In genomic region chr11:57751676-57752253, GRCh38 we compare ENCODE assay signal across 8 cellular contexts. TPM values are rescaled to one million over a fixed set of nuclear protein-coding genes. Genes with fewer than 3 reads are reported as not detected.
DNase-seq lines count a peak whose midpoint lies in the region; ATAC-seq, FAIRE-seq and TF ChIP-seq lines count a peak whose summit lies in the region.

A gene with protein sequence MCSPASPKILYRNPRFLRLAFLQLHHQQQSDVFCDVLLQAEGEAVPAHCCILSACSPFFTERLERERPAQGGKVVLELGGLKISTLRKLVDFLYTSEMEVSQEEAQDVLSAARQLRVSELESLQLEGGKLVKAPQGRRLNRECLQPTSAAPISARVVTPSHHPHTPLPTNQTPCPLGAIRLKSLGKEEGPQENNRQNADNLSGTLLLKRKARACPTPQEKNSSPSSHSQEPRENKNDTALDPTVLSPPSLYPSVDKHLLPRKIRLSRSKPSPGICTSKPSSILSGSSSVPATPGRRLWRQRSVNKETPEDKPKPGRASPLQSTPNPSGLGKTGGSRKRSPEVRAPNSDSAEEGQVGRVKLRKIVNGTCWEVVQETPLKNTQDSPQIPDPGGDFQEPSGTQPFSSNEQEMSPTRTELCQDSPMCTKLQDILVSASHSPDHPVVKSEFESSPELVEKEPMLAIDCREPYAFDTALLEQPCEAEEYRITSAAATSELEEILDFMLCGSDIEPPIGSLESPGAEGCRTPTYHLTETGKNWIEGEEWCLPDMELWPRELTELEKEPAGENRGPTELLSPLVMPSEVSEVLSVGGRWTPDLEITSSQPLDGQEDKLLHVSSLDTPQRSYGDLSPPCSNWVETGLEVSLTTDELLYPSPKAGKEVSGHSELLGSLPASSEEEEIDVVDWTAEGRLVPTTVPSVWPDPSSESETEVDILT (minus strand): TSS chr11:57751819. CDS start chr11:57751188, 631 bp downstream.

- H3K36me3 ChIP-seq in smooth muscle cell (ENCODE audit: low read depth): no peaks in the 10 kb centered on the region
- H3K36me3 ChIP-seq in ascending aorta: no peaks in the 10 kb centered on the region

- no peak within 1 kb of the TSS for H3K9ac ChIP-seq in smooth muscle cell (ENCODE audit: low read depth)

- H4K20me1 ChIP-seq in smooth muscle cell (ENCODE audit: low read depth): no peaks in the 10 kb centered on the region

- H3K27me3 ChIP-seq in smooth muscle cell (ENCODE audit: low read depth) (no peaks in the 10 kb centered on the region), ascending aorta (no peaks in the 10 kb centered on the region)

- TF ChIP-seq RAD21 in Ishikawa (IDR thresholded peaks at IDR 0.05; ENCODE audit: low read depth): peak; percentile 49

- peaks cover 9% of the 10 kb centered on the region for H3F3A ChIP-seq in smooth muscle cell (ENCODE audit: low read depth)

- peak; percentile 86 for TF ChIP-seq CTCF in VCaP (conservative IDR thresholded peaks at IDR 0.05)
- peak; percentile 56 for TF ChIP-seq CTCF in smooth muscle cell (IDR thresholded peaks at IDR 0.05; ENCODE audit: borderline replicate concordance, insufficient read depth, poor library complexity, severe bottlenecking)
- TF ChIP-seq CTCF in ascending aorta (IDR thresholded peaks at IDR 0.05): peak in 1 of 3 experiments; percentile 30

- FAIRE-seq in G401.6 (lab: Jason Lieb, UNC): peak; percentile 56

- no peak within 1 kb of the TSS for H3K4me2 ChIP-seq in smooth muscle cell

- WGBS in smooth muscle cell (ENCODE audit: low lambda C conversion rate): 51% methylated on average over 10 of the region's 10 CpGs

- H2AFZ ChIP-seq in smooth muscle cell (ENCODE audit: low read depth): no peak within 1 kb of the TSS

- peak within 1 kb of the TSS; percentile 68 for H3K27ac ChIP-seq in VCaP
- H3K27ac ChIP-seq in smooth muscle cell (ENCODE audit: low read depth): no peak within 1 kb of the TSS
- H3K27ac ChIP-seq in ascending aorta: no peak within 1 kb of the TSS

- DNase-seq in Right ventricle myocardium superior (no peak), smooth muscle cell (lab: John Stamatoyannopoulos, UW; ENCODE audit: unreplicated experiment) (no peak), ascending aorta (ENCODE audit: low spot score in 2 of 2) (no peak)
- DNase-seq in activated CD8-positive, alpha-beta memory T cell treated with anti-CD3 and anti-CD28 coated beads, Interleukin-2, amount 50 U/mL, for 48 hours: no peak

- H3K4me1 ChIP-seq in smooth muscle cell (ENCODE audit: low read depth) (no peaks in the 10 kb centered on the region), ascending aorta (no peaks in the 10 kb centered on the region)

- ATAC-seq in Right ventricle myocardium superior (ENCODE audit: poor library complexity) (peak; percentile 88), HG03571 (IDR thresholded peaks at IDR 0.05; ENCODE audit: unreplicated experiment) (no peak)

- intact Hi-C loops in Right ventricle myocardium superior (cut with DNase I): no loop called here
- intact Hi-C loops in ascending aorta (cut with DNase I): no loop called here

- no peak within 1 kb of the TSS for H3K4me3 ChIP-seq in smooth muscle cell
- no peak within 1 kb of the TSS for H3K4me3 ChIP-seq in ascending aorta

- H3K79me2 ChIP-seq in smooth muscle cell (ENCODE audit: low read depth): no peaks in the 10 kb centered on the region

- no peak for TF ChIP-seq EP300 in Ishikawa (IDR thresholded peaks at IDR 0.05; ENCODE audit: borderline replicate concordance)

- H3K9me3 ChIP-seq in smooth muscle cell (replicated peaks; ENCODE audit: low read depth): no peaks in the 10 kb centered on the region
- no peaks in the 10 kb centered on the region for H3K9me3 ChIP-seq in ascending aorta

TF ChIP-seq in Ishikawa, 13 proteins besides CTCF, POLR2A, EP300 and RAD21:
- TF ChIP-seq EGR1 (IDR thresholded peaks at IDR 0.05): no peak

RNA-seq across cellular contexts. Expression of the gene that starts here (rescaled TPM):
- total RNA-seq in Right ventricle myocardium superior (not detected), smooth muscle cell (not detected in 2 replicates), ascending aorta (not detected)
- polyA plus RNA-seq in smooth muscle cell: 0.22 and 0.50 TPM in 2 replicates

Comparison
In these comparisons a context has a peak if more than half of its experiments do, and no peak if none do; other contexts are left out.
1. Peak in ATAC-seq in Right ventricle myocardium superior; RNA of the gene not detected or under 1 TPM.